8 cellular contexts compared by ENCODE assay signal in genomic region chr6:109008537-109008950, GRCh38.
DNase-seq lines count a peak whose midpoint lies in the region; ATAC-seq and TF ChIP-seq lines count a peak whose summit lies in the region.

No MANE protein-coding gene starts in this region.

- no peaks in the 10 kb centered on the region for H3K9me3 ChIP-seq in mammary epithelial cell (replicated peaks; ENCODE audit: insufficient read depth, low read length)

- intact Hi-C loops in mammary epithelial cell (cut with micrococcal nuclease), result loop anchor here (2.0 to 10.0 kb wide), 4 partner anchors 50 to 1169 kb away; partner anchors contain the start of genes CD164 and WASF1

- H3K9ac ChIP-seq in mammary epithelial cell (ENCODE audit: insufficient read depth, low read length), result peak overlapping the region; percentile 87

- peak overlapping the region; percentile 90 for H3K4me2 ChIP-seq in mammary epithelial cell (ENCODE audit: insufficient read depth, low read depth, low read length)

- dilution Hi-C loops in mammary epithelial cell (cut with HindIII; ENCODE audit: low sequenced_read_pairs), result no loop called here

- H3K36me3 ChIP-seq in mammary epithelial cell (ENCODE audit: insufficient read depth, low read length), result no peaks in the 10 kb centered on the region

- ATAC-seq in left lobe of liver (peak; percentile 19), HG02678 (IDR thresholded peaks at IDR 0.05; ENCODE audit: unreplicated experiment) (no peak), GM19324 (IDR thresholded peaks at IDR 0.05; ENCODE audit: low FRiP score, unreplicated experiment) (no peak)

- no peaks in the 10 kb centered on the region for H3K27me3 ChIP-seq in mammary epithelial cell (ENCODE audit: insufficient read depth, low read length)

- H3K27ac ChIP-seq in mammary epithelial cell (ENCODE audit: insufficient read depth, low read depth, low read length), result peak overlapping the region; percentile 96
- H3K27ac ChIP-seq in substantia nigra (ENCODE audit: low read depth, low read length, poor library complexity, severe bottlenecking), result peak overlapping the region; percentile 96

- TF ChIP-seq CTCF in mammary epithelial cell (conservative IDR thresholded peaks at IDR 0.05 in 1 of 2, IDR thresholded peaks at IDR 0.05 in 1 of 2; ENCODE audit: extremely low read depth in 1 of 2, insufficient read depth in 1 of 2, low read depth in 1 of 2, low read length in 2 of 2), result no peak

- CTCF ChIA-PET in mammary epithelial cell (lab: Charles Lee; ENCODE audit: low non-redundant PET), result interaction anchor here (0.5 to 0.6 kb wide), 2 partner anchors 65 to 705 kb away, joined by 3 to 4 read pairs; no protein-coding TSS in a partner anchor

- peak overlapping the region; percentile 70 to 100 (median 97) for H3K4me3 ChIP-seq in mammary epithelial cell (replicated peaks in 1 of 3; ENCODE audit: insufficient read depth in 1 of 3, low read depth in 2 of 3, low read length in 3 of 3)

- peaks cover 18% of the 10 kb centered on the region for H3K4me1 ChIP-seq in mammary epithelial cell (ENCODE audit: insufficient read depth, low read length)

- BruUV-seq in mammary epithelial cell (replicated peaks; lab: Mats Ljungman, UMichigan), result no TSS peak

- no peaks in the 10 kb centered on the region for H4K20me1 ChIP-seq in mammary epithelial cell (ENCODE audit: insufficient read depth, low read length)

- peaks cover 58% of the 10 kb centered on the region for H3K79me2 ChIP-seq in mammary epithelial cell (ENCODE audit: insufficient read depth, low read length)

- DNase-seq in DMS53 treated with DMSO at 0.1 percent for 48 hours (lab: John Stamatoyannopoulos, UW; ENCODE audit: unreplicated experiment) (peak; percentile 38), DMS53 (lab: John Stamatoyannopoulos, UW) (no peak), NCI-H2196 treated with DMSO at 0.1 percent for 48 hours (lab: John Stamatoyannopoulos, UW; ENCODE audit: unreplicated experiment) (peak; percentile 33), mammary epithelial cell (no peak), left lobe of liver (ENCODE audit: low spot score) (no peak), substantia nigra (lab: John Stamatoyannopoulos, UW) (no peak)

- peak overlapping the region; percentile 86 for H2AFZ ChIP-seq in mammary epithelial cell (ENCODE audit: low read depth, low read length)

- 5% methylated on average over 6 of the region's 6 CpGs for WGBS in mammary epithelial cell (ENCODE audit: low coverage, missing lambda C conversion rate)

- in situ Hi-C loops in mammary epithelial cell (cut with MboI; ENCODE audit: low sequenced_read_pairs in 2 of 2), result no loop called here

Comparison
In these comparisons a context has a peak if more than half of its experiments do, and no peak if none do; other contexts are left out.
1. DNase-seq: peak in DMS53 treated with DMSO at 0.1 percent for 48 hours (single experiment) and NCI-H2196 treated with DMSO at 0.1 percent for 48 hours (single experiment); none in DMS53 (single experiment), mammary epithelial cell (single experiment), left lobe of liver (single experiment) and substantia nigra (0 of 49).